In genomic region chr14:94407906-94408305, GRCh38 we compare ENCODE assay signal across 18 cellular contexts.
DNase-seq lines count a peak whose midpoint lies in the region; ATAC-seq lines count a peak whose summit lies in the region.
"Had no signal": no experiment of that assay in that cellular context is flagged by ENCODE, and none has a peak within 500 bp of the region (broad histone marks: within the 10 kb centered on the region; RNA-seq: fewer than 3 reads in every experiment).

No MANE protein-coding gene starts in this region.

- H3K4me3 ChIP-seq in adipocyte (ENCODE audit: low read length) (no peak overlapping the region), iPS-18a (ENCODE audit: low read length) (no peak overlapping the region)
- H3K4me3 ChIP-seq: BLaER1 had no signal

- H3K4me1 ChIP-seq in adipocyte (ENCODE audit: control insufficient read depth, insufficient read depth, low read length) (no peaks in the 10 kb centered on the region), iPS-18a (ENCODE audit: control insufficient read depth, low read depth, low read length) (peaks cover 21% of the 10 kb centered on the region)
- H3K4me1 ChIP-seq: BLaER1 had no signal

- H3K36me3 ChIP-seq in adipocyte (ENCODE audit: control insufficient read depth, insufficient read depth, low read length, severe bottlenecking): no peaks in the 10 kb centered on the region
- H3K36me3 ChIP-seq in iPS-18a (ENCODE audit: control insufficient read depth, low read depth, low read length): no peaks in the 10 kb centered on the region
- H3K36me3 ChIP-seq: BLaER1 had no signal

- H3K27me3 ChIP-seq in adipocyte (replicated peaks; ENCODE audit: control insufficient read depth, insufficient read depth, low read length) (peaks cover 6% of the 10 kb centered on the region), iPS-18a (ENCODE audit: control insufficient read depth, insufficient read depth, low read length) (no peaks in the 10 kb centered on the region)
- H3K27me3 ChIP-seq: BLaER1 had no signal

- peak overlapping the region; percentile 55 for H3K27ac ChIP-seq in iPS-18a (ENCODE audit: low read length)
- H3K27ac ChIP-seq: BLaER1, KMS-11 had no signal

- DNase-seq in NCI-H1105 treated with DMSO at 0.1 percent for 48 hours (lab: John Stamatoyannopoulos, UW): peak; percentile 67
- no peak for DNase-seq in NCI-H1105 (lab: John Stamatoyannopoulos, UW)
- DNase-seq in adipocyte (ENCODE audit: low read depth): peak; percentile 48
- DNase-seq in NCI-H524 (lab: John Stamatoyannopoulos, UW): no peak
- no peak for DNase-seq in central memory CD4-positive, alpha-beta T cell
- DNase-seq: 8988T; CD8-positive, alpha-beta T cell; DND-41; GF-D8; NCI-H1930; NCI-H69; OCI-M1; RPMI8226 had no signal

- H3K9me3 ChIP-seq in adipocyte (ENCODE audit: control insufficient read depth, low read length): peaks cover 3% of the 10 kb centered on the region
- H3K9me3 ChIP-seq in iPS-18a (ENCODE audit: control insufficient read depth, low read depth, low read length): no peaks in the 10 kb centered on the region

- ATAC-seq in GM18861 (IDR thresholded peaks at IDR 0.05; ENCODE audit: unreplicated experiment) (no peak), HG03139 (IDR thresholded peaks at IDR 0.05; ENCODE audit: unreplicated experiment) (no peak)
- ATAC-seq: CD8-positive, alpha-beta T cell had no signal

- no peak overlapping the region for H3K9ac ChIP-seq in adipocyte (ENCODE audit: low read length)
- H3K9ac ChIP-seq in iPS-18a (ENCODE audit: low read length): peak overlapping the region; percentile 40
- H3K9ac ChIP-seq: BLaER1, KMS-11 had no signal

Comparison
In these comparisons a context has a peak if more than half of its experiments do, and no peak if none do; other contexts are left out.
1. DNase-seq: peak in NCI-H1105 treated with DMSO at 0.1 percent for 48 hours (single experiment) and adipocyte (single experiment); none in NCI-H1105 (single experiment), NCI-H524 (0 of 2) and central memory CD4-positive, alpha-beta T cell (single experiment).